In the genomic region with DNA sequence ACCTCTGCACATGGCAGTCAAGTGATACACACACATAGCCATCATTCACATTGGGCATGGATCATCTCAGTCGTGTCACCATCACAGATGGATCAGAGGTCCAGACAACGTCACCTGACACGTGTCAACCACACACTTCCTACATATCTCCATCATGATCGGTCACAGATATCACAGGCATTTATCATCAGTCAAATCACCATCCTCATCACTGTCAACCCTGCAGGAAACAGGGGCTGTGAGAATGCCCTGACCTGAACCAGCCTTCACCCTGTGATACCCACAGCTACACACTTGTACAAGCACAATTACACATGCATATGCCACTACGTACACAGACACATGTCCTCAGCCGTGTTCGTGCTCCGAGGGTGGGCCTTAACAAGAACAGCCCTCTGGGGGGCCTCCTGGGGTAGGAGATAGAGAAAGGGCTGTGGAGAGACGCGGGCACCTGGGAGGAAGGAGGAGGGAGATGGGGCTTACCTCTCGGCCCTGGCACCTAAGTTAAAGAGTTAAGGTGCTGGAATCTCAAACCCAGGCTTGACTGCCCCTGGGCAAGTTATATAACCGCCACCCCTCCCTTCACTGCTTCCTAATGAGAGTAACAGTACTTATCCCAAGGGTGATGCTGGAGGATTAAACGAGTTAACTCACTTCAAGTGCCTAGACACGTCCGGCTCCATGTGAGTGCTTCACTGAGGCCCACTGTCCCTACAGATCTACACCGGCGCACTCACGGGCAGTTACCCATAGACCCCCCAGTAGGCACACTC, we compare ENCODE assay signal across 8 cellular contexts. TPM values are rescaled to one million over a fixed set of nuclear protein-coding genes. Genes with fewer than 3 reads are reported as not detected.
A peak's percentile ranks its signal among the peaks of the same experiment; 100 is the strongest.
DNase-seq lines count a peak whose midpoint lies in the region; ATAC-seq lines count a peak whose summit lies in the region.

No MANE protein-coding gene starts in this region.

- peak overlapping the region; percentile 84 for H3K9ac ChIP-seq in mucosa of stomach (ENCODE audit: low read length)

- ATAC-seq in GM18907 (IDR thresholded peaks at IDR 0.05; ENCODE audit: unreplicated experiment) = no peak

- H3K36me3 Mint-ChIP-seq in dendritic cell treated with granulocyte-macrophage colony-stimulating factor and Interleukin-4, amounts not matched to agents 40 ng/mL and 50 ng/mL, for 4 days (ENCODE audit: low read depth) = peaks cover 11% of the 10 kb centered on the region

- peak overlapping the region; percentile 77 for H3K27ac Mint-ChIP-seq in dendritic cell treated with granulocyte-macrophage colony-stimulating factor and Interleukin-4, amounts not matched to agents 40 ng/mL and 50 ng/mL, for 4 days

- H3K9me3 ChIP-seq in mucosa of stomach (ENCODE audit: control insufficient read depth, low read length) = no peaks in the 10 kb centered on the region

- H3K27me3 Mint-ChIP-seq in dendritic cell treated with granulocyte-macrophage colony-stimulating factor and Interleukin-4, amounts not matched to agents 40 ng/mL and 50 ng/mL, for 4 days = peaks cover 3% of the 10 kb centered on the region

- no peaks in the 10 kb centered on the region for H3K9me3 Mint-ChIP-seq in dendritic cell treated with granulocyte-macrophage colony-stimulating factor and Interleukin-4, amounts not matched to agents 40 ng/mL and 50 ng/mL, for 4 days

- H3K27me3 ChIP-seq in mucosa of stomach (ENCODE audit: control insufficient read depth, insufficient read depth, low read length) = peaks cover 8% of the 10 kb centered on the region

- peaks cover 26% of the 10 kb centered on the region for H3K4me1 ChIP-seq in mucosa of stomach (ENCODE audit: control insufficient read depth, insufficient read depth, low read length)

- no peaks in the 10 kb centered on the region for H3K36me3 ChIP-seq in mucosa of stomach (ENCODE audit: control insufficient read depth, insufficient read depth, low read length)

- peak overlapping the region; percentile 63 for H3K4me3 ChIP-seq in mucosa of stomach (ENCODE audit: low read length)

- peak overlapping the region; percentile 96 for H3K4me3 Mint-ChIP-seq in dendritic cell treated with granulocyte-macrophage colony-stimulating factor and Interleukin-4, amounts not matched to agents 40 ng/mL and 50 ng/mL, for 4 days

- intact Hi-C loops in dendritic cell treated with granulocyte-macrophage colony-stimulating factor and Interleukin-4, amounts not matched to agents 40 ng/mL and 50 ng/mL, for 4 days (cut with micrococcal nuclease) = no loop called here

- H3K4me1 Mint-ChIP-seq in dendritic cell treated with granulocyte-macrophage colony-stimulating factor and Interleukin-4, amounts not matched to agents 40 ng/mL and 50 ng/mL, for 4 days (ENCODE audit: low read depth) = peaks cover 26% of the 10 kb centered on the region

- DNase-seq in NCI-H510A treated with DMSO at 0.1 percent for 48 hours (lab: John Stamatoyannopoulos, UW) (peak; percentile 21), NCI-H510A (lab: John Stamatoyannopoulos, UW) (no peak), RPMI7951 (ENCODE audit: low read depth) (peak; percentile 45), NCI-H187 treated with DMSO at 0.1 percent for 48 hours (lab: John Stamatoyannopoulos, UW) (no peak), glomerular visceral epithelial cell (ENCODE audit: extremely low spot score) (no peak)

RNA-seq across cellular contexts. Expression of a gene that starts 1.1 kb away (rescaled TPM):
- total RNA-seq in RPMI7951 (2014; rRNA removed; shearing (Covaris generic)) = 23.6 and 37.0 TPM in 2 replicates

RNA-seq across cellular contexts. Expression of a gene that starts 12.9 kb away (rescaled TPM):
- not detected in 2 replicates for total RNA-seq in RPMI7951 (2014; rRNA removed; shearing (Covaris generic))

RNA-seq across cellular contexts. Expression of a gene that starts 23.4 kb away (rescaled TPM):
- total RNA-seq in RPMI7951 (2014; rRNA removed; shearing (Covaris generic)) = 3.1 and 6.0 TPM in 2 replicates

RNA-seq across cellular contexts. Expression of a gene that starts 30.7 kb away (rescaled TPM):
- 75.7 and 107 TPM in 2 replicates for total RNA-seq in RPMI7951 (2014; rRNA removed; shearing (Covaris generic))

RNA-seq across cellular contexts. Expression of a gene that starts 31.9 kb away (rescaled TPM):
- total RNA-seq in RPMI7951 (2014; rRNA removed; shearing (Covaris generic)) = not detected in 2 replicates

Comparison
In these comparisons a context has a peak if more than half of its experiments do, and no peak if none do; other contexts are left out.
1. DNase-seq: peak in NCI-H510A treated with DMSO at 0.1 percent for 48 hours (single experiment) and RPMI7951 (single experiment); none in NCI-H510A (single experiment), NCI-H187 treated with DMSO at 0.1 percent for 48 hours (single experiment) and glomerular visceral epithelial cell (single experiment).